ENCODE assay signal across 16 cellular contexts in genomic region chr3:69271098-69271497, GRCh38.
A peak's percentile ranks its signal among the peaks of the same experiment; 100 is the strongest.
DNase-seq lines count a peak whose midpoint lies in the region; ATAC-seq and TF ChIP-seq lines count a peak whose summit lies in the region.
"Had no signal": no experiment of that assay in that cellular context is flagged by ENCODE, and none has a peak within 500 bp of the region (broad histone marks: within the 10 kb centered on the region; RNA-seq: fewer than 3 reads in every experiment).

No MANE protein-coding gene starts in this region.

- peak; percentile 85 for DNase-seq in LNCaP clone FGC (ENCODE audit: low read depth)
- DNase-seq in dorsolateral prefrontal cortex = no peak
- no peak for DNase-seq in left lung
- DNase-seq in prostate gland (ENCODE audit: low spot score) = peak; percentile 53
- no peak for DNase-seq in activated naive CD4-positive, alpha-beta T cell (lab: John Stamatoyannopoulos, UW)
- DNase-seq in T-helper 2 cell = no peak
- no peak for DNase-seq in NCI-H146 (lab: John Stamatoyannopoulos, UW)
- no peak for DNase-seq in D341Med (ENCODE audit: low spot score)
- DNase-seq: BE2C; CD4-positive, alpha-beta memory T cell; DMS153; DMS79 treated with DMSO at 0.1 percent for 48 hours; EL; H7 had no signal

- H3K27me3 ChIP-seq in dorsolateral prefrontal cortex (no peaks in the 10 kb centered on the region), left lung (no peaks in the 10 kb centered on the region), prostate gland (replicated peaks; ENCODE audit: insufficient read depth) (no peaks in the 10 kb centered on the region)
- H3K27me3 ChIP-seq: BE2C had no signal

- H3K4me3 ChIP-seq in LNCaP clone FGC (ENCODE audit: low read depth, low read length) (no peak overlapping the region), dorsolateral prefrontal cortex (no peak overlapping the region), left lung (no peak overlapping the region), prostate gland (no peak overlapping the region)
- H3K4me3 ChIP-seq: GM23338 had no signal

- WGBS in prostate gland = 52% methylated on average over 3 of the region's 3 CpGs

- no peaks in the 10 kb centered on the region for H3K9me3 ChIP-seq in left lung
- H3K9me3 ChIP-seq in prostate gland = no peaks in the 10 kb centered on the region
- H3K9me3 ChIP-seq: BE2C had no signal

- intact Hi-C loops in dorsolateral prefrontal cortex (cut with DNase I) (no loop called here), left lung (cut with DNase I) (no loop called here), prostate gland (cut with DNase I) (no loop called here)

- H3K36me3 ChIP-seq in left lung = no peaks in the 10 kb centered on the region
- H3K36me3 ChIP-seq in prostate gland = no peaks in the 10 kb centered on the region
- H3K36me3 ChIP-seq: BE2C had no signal

- no peaks in the 10 kb centered on the region for H3K4me1 ChIP-seq in left lung
- H3K4me1 ChIP-seq in prostate gland (replicated peaks) = no peaks in the 10 kb centered on the region
- H3K4me1 ChIP-seq: BE2C had no signal

- TF ChIP-seq CTCF in LNCaP clone FGC (IDR thresholded peaks at IDR 0.05; ENCODE audit: control insufficient read depth, extremely low read depth, insufficient read depth) = no peak
- peak in 1 of 56 donors; percentile 12 for TF ChIP-seq CTCF in dorsolateral prefrontal cortex (IDR thresholded peaks at IDR 0.05 in 54 of 56, conservative IDR thresholded peaks at IDR 0.05 in 2 of 56; ENCODE audit: low read depth in 1 of 56, partially characterized antibody in 56 of 56)
- no peak for TF ChIP-seq CTCF in left lung (IDR thresholded peaks at IDR 0.05)
- no peak for TF ChIP-seq CTCF in prostate gland (IDR thresholded peaks at IDR 0.05)

- H3K27ac ChIP-seq in dorsolateral prefrontal cortex = peak overlapping the region in 52 of 59 donors; percentile 2 to 86 (median 65)
- no peak overlapping the region for H3K27ac ChIP-seq in left lung
- peak overlapping the region; percentile 49 for H3K27ac ChIP-seq in prostate gland
- H3K27ac ChIP-seq: C4-2B had no signal

- TF ChIP-seq POLR2A in prostate gland (IDR thresholded peaks at IDR 0.05) = no peak

- ATAC-seq in left lung = peak; percentile 56
- ATAC-seq: GM23338 had no signal

Comparison
In these comparisons a context has a peak if more than half of its experiments do, and no peak if none do; other contexts are left out.
1. DNase-seq: peak in LNCaP clone FGC (single experiment) and prostate gland (single experiment); none in dorsolateral prefrontal cortex (0 of 10), left lung (0 of 2), activated naive CD4-positive, alpha-beta T cell (0 of 4), T-helper 2 cell (0 of 5), NCI-H146 (single experiment) and D341Med (single experiment).
2. H3K27ac ChIP-seq: peak in dorsolateral prefrontal cortex (52 of 59) and prostate gland (2 of 2); none in left lung (0 of 2).